Comparison of ENCODE assay signal across 9 cellular contexts in the genomic region with DNA sequence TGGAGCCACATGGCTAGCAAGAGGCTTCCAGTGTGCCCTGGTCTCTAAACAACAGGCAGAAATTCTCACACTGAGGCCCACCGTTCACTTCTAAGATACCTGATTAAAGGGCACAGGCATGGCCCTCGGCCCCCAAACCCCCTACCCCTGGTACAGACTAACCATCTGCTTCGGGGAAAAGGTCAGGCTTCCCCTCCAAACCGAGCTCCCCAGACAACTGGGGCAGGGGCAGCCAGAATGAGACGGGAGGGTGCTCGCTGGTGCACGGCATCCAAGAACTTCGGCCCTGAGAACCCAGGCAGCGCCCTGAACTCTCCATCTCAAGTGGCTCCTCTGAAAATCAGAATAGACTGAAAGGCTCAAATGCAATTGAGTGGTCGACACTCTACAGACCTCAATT. TPM values are rescaled to one million over a fixed set of nuclear protein-coding genes. Genes with fewer than 3 reads are reported as not detected.
DNase-seq lines count a peak whose midpoint lies in the region; ATAC-seq, FAIRE-seq and TF ChIP-seq lines count a peak whose summit lies in the region.
"Had no signal": no experiment of that assay in that cellular context is flagged by ENCODE, and none has a peak within 500 bp of the region (broad histone marks: within the 10 kb centered on the region; RNA-seq: fewer than 3 reads in every experiment).

No MANE protein-coding gene starts in this region.

- no peak for TF ChIP-seq POLR2A in K562 (conservative IDR thresholded peaks at IDR 0.05)

- H3K4me3 Mint-ChIP-seq in stimulated activated effector memory CD8-positive, alpha-beta T cell treated with anti-CD3 and anti-CD28 coated beads, Interleukin-12 subunit alpha, Interleukin-12 subunit beta, amount 100 ng/mL, for 72 hours, result peak overlapping the region; percentile 99

- H3K4me3 ChIP-seq in GM08714 (ENCODE audit: low read length) (peak overlapping the region; percentile 92; the same call in 1 of the 2 replicates), Loucy (ENCODE audit: low read length, poor library complexity, severe bottlenecking) (peak overlapping the region; percentile 89), K562 (no peak overlapping the region), PC-9 (no peak overlapping the region), mucosa of descending colon (no peak overlapping the region)

- H4K20me1 ChIP-seq in Loucy (ENCODE audit: insufficient read depth, low read length, poor library complexity, severe bottlenecking) (peaks cover 62% of the 10 kb centered on the region), K562 (replicated peaks; ENCODE audit: control insufficient read depth, insufficient read depth, low read length) (peaks cover 75% of the 10 kb centered on the region), PC-9 (ENCODE audit: insufficient read depth) (peaks cover 96% of the 10 kb centered on the region)

- ATAC-seq in K562 (no peak), mucosa of descending colon (no peak)
- ATAC-seq in stimulated activated effector memory CD8-positive, alpha-beta T cell treated with anti-CD3 and anti-CD28 coated beads, Interleukin-12 subunit alpha, Interleukin-12 subunit beta, amount 100 ng/mL, for 72 hours, result no peak
- no peak for ATAC-seq in activated CD4-positive, CD25-positive, alpha-beta regulatory T cell treated with anti-CD3 and anti-CD28 coated beads, Interleukin-2, amount 50 U/mL, for 24 hours

- peaks cover 25% of the 10 kb centered on the region for H3F3A ChIP-seq in Loucy (ENCODE audit: low read depth)
- H3F3A ChIP-seq in PC-9 (ENCODE audit: insufficient read depth, low read depth), result peaks cover 34% of the 10 kb centered on the region

- peaks cover 86% of the 10 kb centered on the region for H3K36me3 Mint-ChIP-seq in stimulated activated effector memory CD8-positive, alpha-beta T cell treated with anti-CD3 and anti-CD28 coated beads, Interleukin-12 subunit alpha, Interleukin-12 subunit beta, amount 100 ng/mL, for 72 hours

- H3K9ac ChIP-seq in Loucy (ENCODE audit: low read depth, low read length, poor library complexity, severe bottlenecking) (peak overlapping the region; percentile 100), K562 (ENCODE audit: insufficient read depth in 1 of 2, low read depth in 2 of 2, low read length in 2 of 2) (no peak overlapping the region)

- POLR2A ChIA-PET in K562 (lab: Yijun Ruan, JAX), result interaction anchor here (1.0 to 1.7 kb wide), 2 partner anchors 14 to 25 kb away, joined by 3 read pairs; no protein-coding TSS in a partner anchor
- POLR2A ChIA-PET in PC-9 (lab: Charles Lee; ENCODE audit: unreplicated experiment), result no interaction called here

- H2AFZ ChIP-seq in Loucy (ENCODE audit: low read length), result no peak overlapping the region
- no peak overlapping the region for H2AFZ ChIP-seq in K562 (ENCODE audit: low read depth, low read length)
- H2AFZ ChIP-seq in PC-9, result no peak overlapping the region

- WGBS in K562 (ENCODE audit: insufficient coverage, low coverage, missing lambda C conversion rate), result 92% methylated on average over 8 of the region's 10 CpGs

- H3K27ac Mint-ChIP-seq in stimulated activated effector memory CD8-positive, alpha-beta T cell treated with anti-CD3 and anti-CD28 coated beads, Interleukin-12 subunit alpha, Interleukin-12 subunit beta, amount 100 ng/mL, for 72 hours, result peak overlapping the region; percentile 99

- no peak for TF ChIP-seq RAD21 in K562 (CRISPR knock-in tag; conservative IDR thresholded peaks at IDR 0.05 in 1 of 2, IDR thresholded peaks at IDR 0.05 in 1 of 2)

- H3K36me3 ChIP-seq in Loucy (ENCODE audit: insufficient read depth, low read length), result peaks cover 27% of the 10 kb centered on the region; the same call in 1 of the 2 replicates
- H3K36me3 ChIP-seq in K562 (ENCODE audit: control insufficient read depth, insufficient read depth, low read length), result peaks cover 81% of the 10 kb centered on the region
- no peaks in the 10 kb centered on the region for H3K36me3 ChIP-seq in PC-9 (ENCODE audit: low read depth)
- no peaks in the 10 kb centered on the region for H3K36me3 ChIP-seq in mucosa of descending colon (ENCODE audit: low read depth)
- H3K36me3 ChIP-seq: vagina had no signal

- H3K4me2 ChIP-seq in Loucy (ENCODE audit: low read depth, low read length, poor library complexity, severe bottlenecking), result peak overlapping the region; percentile 97
- H3K4me2 ChIP-seq in K562 (ENCODE audit: insufficient read depth, low read length), result no peak overlapping the region
- no peak overlapping the region for H3K4me2 ChIP-seq in PC-9

- no peaks in the 10 kb centered on the region for H3K9me3 Mint-ChIP-seq in stimulated activated effector memory CD8-positive, alpha-beta T cell treated with anti-CD3 and anti-CD28 coated beads, Interleukin-12 subunit alpha, Interleukin-12 subunit beta, amount 100 ng/mL, for 72 hours

- CTCF ChIA-PET in K562 (lab: Yijun Ruan, JAX; ENCODE audit: low intra/inter-chr PET ratio) (no interaction called here), PC-9 (lab: Charles Lee) (no interaction called here)

- H3K79me2 ChIP-seq in Loucy (ENCODE audit: insufficient read depth, low read length) (peaks cover 95% of the 10 kb centered on the region), K562 (ENCODE audit: control insufficient read depth, insufficient read depth, low read length) (peaks cover 100% of the 10 kb centered on the region), PC-9 (ENCODE audit: low read depth) (peaks cover 100% of the 10 kb centered on the region)

- H3K9me3 ChIP-seq in Loucy (ENCODE audit: insufficient read depth, low read depth, low read length), result no peaks in the 10 kb centered on the region
- H3K9me3 ChIP-seq in K562 (replicated peaks; ENCODE audit: control insufficient read depth, insufficient read depth, low read depth, low read length), result no peaks in the 10 kb centered on the region
- no peaks in the 10 kb centered on the region for H3K9me3 ChIP-seq in PC-9 (ENCODE audit: insufficient read depth, low read depth)
- no peaks in the 10 kb centered on the region for H3K9me3 ChIP-seq in mucosa of descending colon
- H3K9me3 ChIP-seq: vagina had no signal

- peaks cover 12% of the 10 kb centered on the region for H3K9me1 ChIP-seq in K562 (ENCODE audit: control insufficient read depth, insufficient read depth, low read length)

- H3K9me2 ChIP-seq in Loucy (replicated peaks; ENCODE audit: low read depth, low read length) (no peaks in the 10 kb centered on the region), PC-9 (ENCODE audit: insufficient read depth) (no peaks in the 10 kb centered on the region)

- H3K27ac ChIP-seq in K562 (ENCODE audit: extremely low read depth, low read depth, low read length) (no peak overlapping the region), PC-9 (no peak overlapping the region)
- H3K27ac ChIP-seq: vagina had no signal

- BruUV-seq in K562 (replicated peaks; lab: Mats Ljungman, UMichigan) (no TSS peak), PC-9 (replicated peaks; lab: Mats Ljungman, UMichigan) (no TSS peak)

- no peaks in the 10 kb centered on the region for H3K27me3 ChIP-seq in Loucy (ENCODE audit: insufficient read depth, low read length, poor library complexity, severe bottlenecking)
- no peaks in the 10 kb centered on the region for H3K27me3 ChIP-seq in K562 (ENCODE audit: control insufficient read depth in 2 of 2, insufficient read depth in 2 of 2, low read length in 2 of 2)
- H3K27me3 ChIP-seq in PC-9 (ENCODE audit: insufficient read depth, low read depth), result no peaks in the 10 kb centered on the region
- H3K27me3 ChIP-seq: vagina had no signal

- intact Hi-C loops in K562 (cut with micrococcal nuclease), result no loop called here
- intact Hi-C loops in PC-9 (cut with micrococcal nuclease; ENCODE audit: unreplicated experiment), result no loop called here
- intact Hi-C loops in mucosa of descending colon (cut with DNase I, micrococcal nuclease), result no loop called here

- no peak for TF ChIP-seq CTCF in Loucy (conservative IDR thresholded peaks at IDR 0.05; ENCODE audit: low read length)
- no peak for TF ChIP-seq CTCF in K562 (IDR thresholded peaks at IDR 0.05 in 2 of 3, conservative IDR thresholded peaks at IDR 0.05 in 1 of 3; ENCODE audit: insufficient read depth in 2 of 3, low read depth in 1 of 3, low read length in 3 of 3)
- TF ChIP-seq CTCF in PC-9 (conservative IDR thresholded peaks at IDR 0.05), result no peak
- TF ChIP-seq CTCF in mucosa of descending colon (IDR thresholded peaks at IDR 0.05), result no peak

- DNase-seq in K562 (ENCODE audit: extremely low read depth in 1 of 4, low spot score in 3 of 4) (no peak), PC-9 (no peak), mucosa of descending colon (no peak)
- no peak for DNase-seq in stimulated activated effector memory CD8-positive, alpha-beta T cell treated with anti-CD3 and anti-CD28 coated beads, Interleukin-12 subunit alpha, Interleukin-12 subunit beta, amount 100 ng/mL, for 72 hours (ENCODE audit: low spot score in 2 of 2)

- in situ Hi-C loops in K562 (cut with MboI), result no loop called here

- no peak for FAIRE-seq in K562 (lab: Jason Lieb, UNC)
- FAIRE-seq: TTC549 had no signal

- TF ChIP-seq EP300 in K562 (IDR thresholded peaks at IDR 0.05; ENCODE audit: low read length), result no peak

- H3K4me1 ChIP-seq in Loucy (ENCODE audit: insufficient read depth, low read length, poor library complexity, severe bottlenecking) (peaks cover 67% of the 10 kb centered on the region), K562 (replicated peaks in 1 of 2; ENCODE audit: control insufficient read depth in 2 of 2, insufficient read depth in 2 of 2, low read length in 2 of 2) (peaks cover 30 to 56% of the 10 kb centered on the region in 2 experiments; a peak in 4 of 5 replicates), PC-9 (replicated peaks; ENCODE audit: insufficient read depth) (peaks cover 60% of the 10 kb centered on the region), mucosa of descending colon (ENCODE audit: low read depth) (peaks cover 47% of the 10 kb centered on the region)

- peaks cover 83% of the 10 kb centered on the region for H3K4me1 Mint-ChIP-seq in stimulated activated effector memory CD8-positive, alpha-beta T cell treated with anti-CD3 and anti-CD28 coated beads, Interleukin-12 subunit alpha, Interleukin-12 subunit beta, amount 100 ng/mL, for 72 hours

RNA-seq across cellular contexts. Expression of gene PPP6R1, which starts 5.6 kb away (rescaled TPM):
- 138 and 331 TPM in 2 replicates for total RNA-seq in K562 (2011; cell fraction: chromatin; rRNA removed; ENCODE audit: low replicate concordance)
- total RNA-seq in K562 (2011; cell fraction: nucleolus; rRNA removed), result 170 and 181 TPM in 2 replicates
- 119 and 126 TPM in 2 replicates for total RNA-seq in K562 (2011; cell fraction: nucleoplasm; rRNA removed)
- 58.3 and 78.9 TPM in 2 replicates for total RNA-seq in K562 (2014; rRNA removed)
- total RNA-seq in K562 (2014; rRNA removed; fragmentation: Illumina TruSeq; extraction: Trizol), result 25.5 and 28.1 TPM in 2 replicates
- 37.2 and 39.6 TPM in 2 replicates for total RNA-seq in K562 (2015; rRNA removed; fragmentation: Illumina TruSeq; extraction: Trizol)
- 115 and 135 TPM in 2 replicates for total RNA-seq in K562 (2021)
- polyA plus RNA-seq in K562 (2011; rRNA removed), result 37.0 and 59.5 TPM in 2 replicates
- polyA plus RNA-seq in K562 (2011; cell fraction: cytosol; rRNA removed), result 51.6 and 73.6 TPM in 2 replicates
- polyA plus RNA-seq in K562 (2011; cell fraction: nucleus; rRNA removed), result 101 and 109 TPM in 2 replicates
- polyA plus RNA-seq in K562 (2012), result 69.7 and 88.1 TPM in 2 replicates
- polyA plus RNA-seq in K562 (2014; fragmentation: Illumina TruSeq; extraction: Trizol), result 42.6 and 75.6 TPM in 2 replicates
- under 1 TPM; 0.48 to 0.89 TPM for polyA plus RNA-seq in K562 (2014; fragmentation: Nextera tagmentation; extraction: Ambion mirVana)
- 72.9 and 82.6 TPM in 2 replicates for polyA plus RNA-seq in K562 (2014; rRNA removed)
- polyA minus RNA-seq in K562 (2011; rRNA and poly(A)+ RNA removed), result 47.1 and 60.9 TPM in 2 replicates
- 68.7 and 77.1 TPM in 2 replicates for polyA minus RNA-seq in K562 (2011; cell fraction: cytosol; rRNA and poly(A)+ RNA removed)
- polyA minus RNA-seq in K562 (2011; cell fraction: nucleus; rRNA and poly(A)+ RNA removed), result 31.9 and 52.0 TPM in 2 replicates
- total RNA-seq in PC-9 (2021), result 136 and 159 TPM in 2 replicates
- 10 to 100 TPM; 60.0 to 72.9 (median 65.9) TPM for total RNA-seq in mucosa of descending colon

RNA-seq across cellular contexts. Expression of gene TMEM86B, which starts 24.7 kb away (rescaled TPM):
- total RNA-seq in K562 (2011; cell fraction: chromatin; rRNA removed; ENCODE audit: low replicate concordance), result 8.0 and 35.1 TPM in 2 replicates
- total RNA-seq in K562 (2011; cell fraction: nucleolus; rRNA removed), result 26.1 and 32.9 TPM in 2 replicates
- total RNA-seq in K562 (2011; cell fraction: nucleoplasm; rRNA removed), result 13.7 and 16.3 TPM in 2 replicates
- total RNA-seq in K562 (2014; rRNA removed) (3.9 and 4.6 TPM in 2 replicates), K562 (2014; rRNA removed; fragmentation: Illumina TruSeq; extraction: Trizol) (0.19 and 0.55 TPM in 2 replicates), K562 (2015; rRNA removed; fragmentation: Illumina TruSeq; extraction: Trizol) (2.1 TPM in 2 replicates), K562 (2021) (5.7 and 6.3 TPM in 2 replicates), PC-9 (2021) (18.1 and 18.4 TPM in 2 replicates), mucosa of descending colon (1 to 10 TPM; 3.4 to 4.5 (median 3.7) TPM)
- polyA plus RNA-seq in K562 (2011; rRNA removed) (1.3 and 3.2 TPM in 2 replicates), K562 (2014; fragmentation: Illumina TruSeq; extraction: Trizol) (2.2 and 5.1 TPM in 2 replicates), K562 (2014; fragmentation: Nextera tagmentation; extraction: Ambion mirVana) (under 1 TPM; 0.28 to 0.41 TPM), K562 (2014; rRNA removed) (6.2 and 7.9 TPM in 2 replicates)
- polyA plus RNA-seq in K562 (2011; cell fraction: cytosol; rRNA removed), result 2.8 and 7.3 TPM in 2 replicates
- 23.8 and 45.7 TPM in 2 replicates for polyA plus RNA-seq in K562 (2011; cell fraction: nucleus; rRNA removed)
- polyA plus RNA-seq in K562 (2012), result 5.1 and 12.3 TPM in 2 replicates
- polyA minus RNA-seq in K562 (2011; rRNA and poly(A)+ RNA removed), result 0.81 and 1.5 TPM in 2 replicates
- polyA minus RNA-seq in K562 (2011; cell fraction: cytosol; rRNA and poly(A)+ RNA removed), result 1.2 TPM in 1 of 2 replicates, not detected in the other
- polyA minus RNA-seq in K562 (2011; cell fraction: nucleus; rRNA and poly(A)+ RNA removed), result 4.4 and 5.9 TPM in 2 replicates

RNA-seq across cellular contexts. Expression of gene HSPBP1, which starts 26.6 kb away (rescaled TPM):
- total RNA-seq in K562 (2011; cell fraction: chromatin; rRNA removed; ENCODE audit: low replicate concordance), result 1.8 and 7.4 TPM in 2 replicates
- total RNA-seq in K562 (2011; cell fraction: nucleolus; rRNA removed), result 14.1 and 16.0 TPM in 2 replicates
- 5.8 and 8.5 TPM in 2 replicates for total RNA-seq in K562 (2011; cell fraction: nucleoplasm; rRNA removed)
- 54.6 and 63.3 TPM in 2 replicates for total RNA-seq in K562 (2014; rRNA removed)
- total RNA-seq in K562 (2014; rRNA removed; fragmentation: Illumina TruSeq; extraction: Trizol), result 12.3 and 13.9 TPM in 2 replicates
- 38.7 and 41.3 TPM in 2 replicates for total RNA-seq in K562 (2015; rRNA removed; fragmentation: Illumina TruSeq; extraction: Trizol)
- 81.3 and 85.8 TPM in 2 replicates for total RNA-seq in K562 (2021)
- polyA plus RNA-seq in K562 (2011; rRNA removed), result 20.6 and 30.4 TPM in 2 replicates
- polyA plus RNA-seq in K562 (2011; cell fraction: cytosol; rRNA removed), result 38.3 and 103 TPM in 2 replicates
- polyA plus RNA-seq in K562 (2011; cell fraction: nucleus; rRNA removed), result 17.4 and 24.9 TPM in 2 replicates
- polyA plus RNA-seq in K562 (2012), result 67.2 and 80.0 TPM in 2 replicates
- 21.8 and 37.7 TPM in 2 replicates for polyA plus RNA-seq in K562 (2014; fragmentation: Illumina TruSeq; extraction: Trizol)
- 1 to 10 TPM in 1 of 2 experiments, under 1 TPM in 1; 0.83 to 1.5 TPM for polyA plus RNA-seq in K562 (2014; fragmentation: Nextera tagmentation; extraction: Ambion mirVana)
- polyA plus RNA-seq in K562 (2014; rRNA removed), result 59.0 and 62.3 TPM in 2 replicates
- 5.2 and 9.1 TPM in 2 replicates for polyA minus RNA-seq in K562 (2011; rRNA and poly(A)+ RNA removed)
- polyA minus RNA-seq in K562 (2011; cell fraction: cytosol; rRNA and poly(A)+ RNA removed), result 23.1 and 31.8 TPM in 2 replicates
- 6.2 and 6.8 TPM in 2 replicates for polyA minus RNA-seq in K562 (2011; cell fraction: nucleus; rRNA and poly(A)+ RNA removed)
- total RNA-seq in PC-9 (2021), result 66.2 and 79.6 TPM in 2 replicates
- 10 to 100 TPM; 25.6 to 36.0 (median 29.5) TPM for total RNA-seq in mucosa of descending colon

RNA-seq across cellular contexts. Expression of gene BRSK1, which starts 30.5 kb away (rescaled TPM):
- total RNA-seq in K562 (2011; cell fraction: chromatin; rRNA removed; ENCODE audit: low replicate concordance), result 28.5 and 48.4 TPM in 2 replicates
- total RNA-seq in K562 (2011; cell fraction: nucleolus; rRNA removed), result 21.7 and 25.3 TPM in 2 replicates
- total RNA-seq in K562 (2011; cell fraction: nucleoplasm; rRNA removed), result 13.4 and 18.0 TPM in 2 replicates
- total RNA-seq in K562 (2014; rRNA removed), result 3.8 and 5.0 TPM in 2 replicates
- total RNA-seq in K562 (2014; rRNA removed; fragmentation: Illumina TruSeq; extraction: Trizol), result 1.6 and 1.7 TPM in 2 replicates
- 1.3 and 1.7 TPM in 2 replicates for total RNA-seq in K562 (2015; rRNA removed; fragmentation: Illumina TruSeq; extraction: Trizol)
- total RNA-seq in K562 (2021), result 5.6 and 8.1 TPM in 2 replicates
- polyA plus RNA-seq in K562 (2011; rRNA removed), result 3.5 and 3.6 TPM in 2 replicates
- polyA plus RNA-seq in K562 (2011; cell fraction: cytosol; rRNA removed), result 4.7 and 5.3 TPM in 2 replicates
- 46.8 and 66.1 TPM in 2 replicates for polyA plus RNA-seq in K562 (2011; cell fraction: nucleus; rRNA removed)
- 4.6 and 18.4 TPM in 2 replicates for polyA plus RNA-seq in K562 (2012)
- polyA plus RNA-seq in K562 (2014; fragmentation: Illumina TruSeq; extraction: Trizol), result 4.3 and 4.5 TPM in 2 replicates
- polyA plus RNA-seq in K562 (2014; fragmentation: Nextera tagmentation; extraction: Ambion mirVana), result not detected
- 9.3 and 9.8 TPM in 2 replicates for polyA plus RNA-seq in K562 (2014; rRNA removed)
- 1.7 and 2.2 TPM in 2 replicates for polyA minus RNA-seq in K562 (2011; rRNA and poly(A)+ RNA removed)
- polyA minus RNA-seq in K562 (2011; cell fraction: cytosol; rRNA and poly(A)+ RNA removed), result 1.1 and 2.1 TPM in 2 replicates
- 7.0 and 11.6 TPM in 2 replicates for polyA minus RNA-seq in K562 (2011; cell fraction: nucleus; rRNA and poly(A)+ RNA removed)
- 6.5 and 14.4 TPM in 2 replicates for total RNA-seq in PC-9 (2021)
- total RNA-seq in mucosa of descending colon, result 10 to 100 TPM in 1 of 3 donors, 1 to 10 TPM in 2; 1.6 to 18.1 (median 1.9) TPM

RNA-seq across cellular contexts. Expression of gene PTPRH, which starts 44.0 kb away (rescaled TPM):
- 57.9 and 171 TPM in 2 replicates for total RNA-seq in K562 (2011; cell fraction: chromatin; rRNA removed; ENCODE audit: low replicate concordance)
- total RNA-seq in K562 (2011; cell fraction: nucleolus; rRNA removed), result 67.1 and 78.4 TPM in 2 replicates
- 53.0 and 59.6 TPM in 2 replicates for total RNA-seq in K562 (2011; cell fraction: nucleoplasm; rRNA removed)
- total RNA-seq in K562 (2014; rRNA removed) (24.0 and 36.5 TPM in 2 replicates), K562 (2014; rRNA removed; fragmentation: Illumina TruSeq; extraction: Trizol) (14.7 and 17.6 TPM in 2 replicates), K562 (2015; rRNA removed; fragmentation: Illumina TruSeq; extraction: Trizol) (18.6 and 19.0 TPM in 2 replicates), K562 (2021) (25.5 and 26.4 TPM in 2 replicates), PC-9 (2021) (11.7 and 21.4 TPM in 2 replicates), mucosa of descending colon (100 to 1,000 TPM in 1 of 3 donors, 10 to 100 TPM in 2; 62.3 to 181 (median 94.8) TPM)
- polyA plus RNA-seq in K562 (2011; rRNA removed) (33.6 and 34.3 TPM in 2 replicates), K562 (2014; fragmentation: Illumina TruSeq; extraction: Trizol) (31.2 and 33.2 TPM in 2 replicates), K562 (2014; fragmentation: Nextera tagmentation; extraction: Ambion mirVana) (1 to 10 TPM in 1 of 2 experiments, under 1 TPM in 1; 0.87 to 2.9 TPM), K562 (2014; rRNA removed) (22.7 and 22.8 TPM in 2 replicates)
- 31.6 and 38.9 TPM in 2 replicates for polyA plus RNA-seq in K562 (2011; cell fraction: cytosol; rRNA removed)
- 66.1 and 111 TPM in 2 replicates for polyA plus RNA-seq in K562 (2011; cell fraction: nucleus; rRNA removed)
- polyA plus RNA-seq in K562 (2012), result 19.2 and 61.5 TPM in 2 replicates
- 34.7 and 44.2 TPM in 2 replicates for polyA minus RNA-seq in K562 (2011; rRNA and poly(A)+ RNA removed)
- 15.8 and 20.3 TPM in 2 replicates for polyA minus RNA-seq in K562 (2011; cell fraction: cytosol; rRNA and poly(A)+ RNA removed)
- 46.6 and 47.5 TPM in 2 replicates for polyA minus RNA-seq in K562 (2011; cell fraction: nucleus; rRNA and poly(A)+ RNA removed)

Comparison
In these comparisons a context has a peak if more than half of its experiments do, and no peak if none do; other contexts are left out.
1. H3K4me3 ChIP-seq: peak in GM08714 (single experiment) and Loucy (single experiment); none in K562 (single experiment), PC-9 (single experiment) and mucosa of descending colon (single experiment).